1 cellular context compared by ENCODE assay signal in genomic region chr4:68948044-68948743, GRCh38.
TF ChIP-seq lines count a peak whose summit lies in the region.

No MANE protein-coding gene starts in this region.

TF ChIP-seq in HepG2, 621 proteins besides CTCF, POLR2A, EP300 and RAD21 (continued from another document and continues in another):
- no peak for TF ChIP-seq ZNF18 (CRISPR knock-in tag; IDR thresholded peaks at IDR 0.05; ENCODE audit: insufficient replicate concordance)
- no peak for TF ChIP-seq ZNF280B (CRISPR knock-in tag; IDR thresholded peaks at IDR 0.05; ENCODE audit: borderline replicate concordance)
- TF ChIP-seq FOXP4 (CRISPR knock-in tag; IDR thresholded peaks at IDR 0.05), result peak; percentile 77
- TF ChIP-seq BORCS8-MEF2B (CRISPR knock-in tag; IDR thresholded peaks at IDR 0.05), result no peak
- no peak for TF ChIP-seq ZNF543 (CRISPR knock-in tag; IDR thresholded peaks at IDR 0.05)
- TF ChIP-seq KMT2B (CRISPR knock-in tag; IDR thresholded peaks at IDR 0.05), result no peak
- no peak for TF ChIP-seq ZNF737 (CRISPR knock-in tag; IDR thresholded peaks at IDR 0.05; ENCODE audit: borderline replicate concordance)
- no peak for TF ChIP-seq ZNF510 (CRISPR knock-in tag; IDR thresholded peaks at IDR 0.05; ENCODE audit: low read depth)
- no peak for TF ChIP-seq ZMAT3 (CRISPR knock-in tag; conservative IDR thresholded peaks at IDR 0.05)
- TF ChIP-seq ZHX1 (CRISPR knock-in tag; IDR thresholded peaks at IDR 0.05; ENCODE audit: low read depth), result no peak
- peak; percentile 91 for TF ChIP-seq ZNF3 (CRISPR knock-in tag; IDR thresholded peaks at IDR 0.05)
- no peak for TF ChIP-seq ZBTB34 (CRISPR knock-in tag; IDR thresholded peaks at IDR 0.05)
- no peak for TF ChIP-seq NONO (IDR thresholded peaks at IDR 0.05)
- TF ChIP-seq NONO (CRISPR knock-in tag; conservative IDR thresholded peaks at IDR 0.05), result no peak
- TF ChIP-seq ZSCAN22 (CRISPR knock-in tag; IDR thresholded peaks at IDR 0.05), result no peak
- TF ChIP-seq AGO1 (IDR thresholded peaks at IDR 0.05; ENCODE audit: low read depth, low read length, poor library complexity, severe bottlenecking), result no peak
- TF ChIP-seq ZNF687 (CRISPR knock-in tag; IDR thresholded peaks at IDR 0.05), result no peak
- TF ChIP-seq ZNF274 (CRISPR knock-in tag; IDR thresholded peaks at IDR 0.05), result no peak
- TF ChIP-seq ZSCAN21 (CRISPR knock-in tag; IDR thresholded peaks at IDR 0.05; ENCODE audit: borderline replicate concordance), result no peak
- no peak for TF ChIP-seq CAMTA2 (CRISPR knock-in tag; IDR thresholded peaks at IDR 0.05; ENCODE audit: borderline replicate concordance)
- TF ChIP-seq NR2F6 (IDR thresholded peaks at IDR 0.05), result no peak
- no peak for TF ChIP-seq NR2F6 (CRISPR knock-in tag; IDR thresholded peaks at IDR 0.05)
- no peak for TF ChIP-seq DMAP1 (CRISPR knock-in tag; IDR thresholded peaks at IDR 0.05)
- TF ChIP-seq NFATC3 (CRISPR knock-in tag; IDR thresholded peaks at IDR 0.05), result no peak
- TF ChIP-seq ZNF800 (CRISPR knock-in tag; IDR thresholded peaks at IDR 0.05), result no peak
- TF ChIP-seq MIER2 (CRISPR knock-in tag; IDR thresholded peaks at IDR 0.05), result no peak
- no peak for TF ChIP-seq AGO2 (optimal IDR thresholded peaks at IDR 0.05; ENCODE audit: low read depth, low read length)
- no peak for TF ChIP-seq ZNF552 (CRISPR knock-in tag; IDR thresholded peaks at IDR 0.05; ENCODE audit: borderline replicate concordance)
- TF ChIP-seq CHD2 (IDR thresholded peaks at IDR 0.05; ENCODE audit: low read depth, low read length), result no peak
- no peak for TF ChIP-seq FOXO4 (CRISPR knock-in tag; conservative IDR thresholded peaks at IDR 0.05)
- TF ChIP-seq ZNF276 (CRISPR knock-in tag; IDR thresholded peaks at IDR 0.05; ENCODE audit: low read depth), result no peak
- no peak for TF ChIP-seq TSC22D2 (CRISPR knock-in tag; IDR thresholded peaks at IDR 0.05; ENCODE audit: borderline replicate concordance)
- no peak for TF ChIP-seq KDM4B (CRISPR knock-in tag; IDR thresholded peaks at IDR 0.05)
- no peak for TF ChIP-seq ZBTB49 (CRISPR knock-in tag; IDR thresholded peaks at IDR 0.05; ENCODE audit: borderline replicate concordance)
- TF ChIP-seq CENPBD1 (CRISPR knock-in tag; IDR thresholded peaks at IDR 0.05; ENCODE audit: borderline replicate concordance, low read depth), result no peak
